Comparison of ENCODE assay signal across 14 cellular contexts in genomic region chr9:78011037-78011436, GRCh38. TPM values are rescaled to one million over a fixed set of nuclear protein-coding genes. Genes with fewer than 3 reads are reported as not detected.
DNase-seq lines count a peak whose midpoint lies in the region; ATAC-seq, FAIRE-seq and TF ChIP-seq lines count a peak whose summit lies in the region.
"Had no signal": no experiment of that assay in that cellular context is flagged by ENCODE, and none has a peak within 500 bp of the region (broad histone marks: within the 10 kb centered on the region; RNA-seq: fewer than 3 reads in every experiment).

No MANE protein-coding gene starts in this region.

- no peaks in the 10 kb centered on the region for H3K9me3 Mint-ChIP-seq in astrocyte (ENCODE audit: unreplicated experiment)
- H3K9me3 Mint-ChIP-seq: CD8-positive, alpha-beta memory T cell; WTC11 had no signal

- ATAC-seq in HG02678 (IDR thresholded peaks at IDR 0.05; ENCODE audit: unreplicated experiment) = no peak
- ATAC-seq in GM18873 (IDR thresholded peaks at IDR 0.05; ENCODE audit: low FRiP score, unreplicated experiment) = no peak
- ATAC-seq: WTC11 had no signal

- no peaks in the 10 kb centered on the region for H3K27me3 ChIP-seq in HL-60 (ENCODE audit: insufficient read depth, poor library complexity, severe bottlenecking)
- H3K27me3 ChIP-seq in astrocyte (ENCODE audit: insufficient read depth, low read length) = no peaks in the 10 kb centered on the region
- H3K27me3 ChIP-seq in mesenchymal stem cell (ENCODE audit: control insufficient read depth in 1 of 2, insufficient read depth in 1 of 2, low read length in 2 of 2) = no peaks in the 10 kb centered on the region

- no peak overlapping the region for H4K8ac ChIP-seq in mesenchymal stem cell (ENCODE audit: low read length)

- H3K9ac ChIP-seq in astrocyte (ENCODE audit: low read length) = no peak overlapping the region
- no peak overlapping the region for H3K9ac ChIP-seq in mesenchymal stem cell (ENCODE audit: low read length)
- H3K9ac ChIP-seq: parathyroid adenoma had no signal

- H2BK12ac ChIP-seq in mesenchymal stem cell (ENCODE audit: low read length in 2 of 2) = no peak overlapping the region

- no peak overlapping the region for H3K14ac ChIP-seq in mesenchymal stem cell (ENCODE audit: low read length in 2 of 2)

- FAIRE-seq in astrocyte (lab: Jason Lieb, UNC) = no peak

- H3K4me3 Mint-ChIP-seq in astrocyte (ENCODE audit: unreplicated experiment) = no peak overlapping the region
- H3K4me3 Mint-ChIP-seq: WTC11 had no signal

- 100% methylated on average over 1 of the region's 1 CpG for WGBS in mesenchymal stem cell

- peaks cover 39% of the 10 kb centered on the region for H3K4me1 Mint-ChIP-seq in astrocyte (ENCODE audit: low read depth, unreplicated experiment)

- H3K4me3 ChIP-seq in HL-60 (replicated peaks; ENCODE audit: insufficient read depth, low read length) (no peak overlapping the region), astrocyte (ENCODE audit: insufficient read depth, low read depth, low read length) (no peak overlapping the region), mesenchymal stem cell (ENCODE audit: insufficient read depth in 1 of 2, low read depth in 1 of 2, low read length in 2 of 2) (no peak overlapping the region)

- no peak overlapping the region for H3K27ac Mint-ChIP-seq in astrocyte (ENCODE audit: unreplicated experiment)
- H3K27ac Mint-ChIP-seq: WTC11 had no signal

- H3K4me1 ChIP-seq in astrocyte (ENCODE audit: insufficient read depth, low read length) (peaks cover 16% of the 10 kb centered on the region), mesenchymal stem cell (ENCODE audit: control insufficient read depth, insufficient read depth, low read depth, low read length) (peaks cover 4% of the 10 kb centered on the region)

- DNase-seq in CD1c-positive myeloid dendritic cell (ENCODE audit: extremely low spot score) (peak; percentile 42), HL-60 (ENCODE audit: low read depth in 1 of 2, low spot score in 1 of 2) (no peak), astrocyte (ENCODE audit: low read depth) (no peak), mesenchymal stem cell (peak; percentile 57), NCI-H187 (lab: John Stamatoyannopoulos, UW) (no peak), NCI-H774 (lab: John Stamatoyannopoulos, UW) (no peak)
- DNase-seq: CD8-positive, alpha-beta memory T cell; MM.1S; NCI-H526; stimulated activated naive CD4-positive, alpha-beta T cell treated with Interleukin-2 at 50 U/mL for 16 hours had no signal

- TF ChIP-seq CTCF in HL-60 (IDR thresholded peaks at IDR 0.05; ENCODE audit: insufficient read depth, low read length) = no peak
- no peak for TF ChIP-seq CTCF in astrocyte (IDR thresholded peaks at IDR 0.05; ENCODE audit: insufficient read depth, low read depth, low read length)

- no peak overlapping the region for H2BK15ac ChIP-seq in mesenchymal stem cell (ENCODE audit: low read depth, poor library complexity, severe bottlenecking)

- no peaks in the 10 kb centered on the region for H3K36me3 ChIP-seq in astrocyte (ENCODE audit: insufficient read depth, low read length)
- H3K36me3 ChIP-seq in mesenchymal stem cell (ENCODE audit: control insufficient read depth in 1 of 2, insufficient read depth in 2 of 2, low read depth in 1 of 2, low read length in 2 of 2) = no peaks in the 10 kb centered on the region

- no peak overlapping the region for H2BK5ac ChIP-seq in mesenchymal stem cell (ENCODE audit: low read depth, low read length, poor library complexity, severe bottlenecking)

- H4K20me1 ChIP-seq in astrocyte (ENCODE audit: insufficient read depth, low read length) = peaks cover 52% of the 10 kb centered on the region

- H3K23ac ChIP-seq in mesenchymal stem cell (ENCODE audit: low read length in 2 of 2) = no peak overlapping the region

- peak overlapping the region; percentile 35 for H3K27ac ChIP-seq in HL-60 (replicated peaks)
- no peak overlapping the region for H3K27ac ChIP-seq in astrocyte (ENCODE audit: low read depth, low read length)
- no peak overlapping the region for H3K27ac ChIP-seq in mesenchymal stem cell (ENCODE audit: low read length, poor library complexity, severe bottlenecking)
- H3K27ac ChIP-seq: parathyroid adenoma had no signal

- H3K27me3 Mint-ChIP-seq in astrocyte (ENCODE audit: low read depth, unreplicated experiment) = no peaks in the 10 kb centered on the region
- H3K27me3 Mint-ChIP-seq: CD8-positive, alpha-beta memory T cell had no signal

- no peaks in the 10 kb centered on the region for H3K36me3 Mint-ChIP-seq in astrocyte (ENCODE audit: low read depth, unreplicated experiment)
- H3K36me3 Mint-ChIP-seq: WTC11 had no signal

- H3K79me2 ChIP-seq in astrocyte (ENCODE audit: insufficient read depth, low read length) = peaks cover 98% of the 10 kb centered on the region

- peak overlapping the region; percentile 8 for H3K4me2 ChIP-seq in astrocyte (ENCODE audit: low read length)
- H3K4me2 ChIP-seq in mesenchymal stem cell (ENCODE audit: low read length, poor library complexity, severe bottlenecking) = no peak overlapping the region

- H2AFZ ChIP-seq in astrocyte (ENCODE audit: low read depth, low read length) (no peak overlapping the region), mesenchymal stem cell (ENCODE audit: low read depth, low read length) (no peak overlapping the region)
- H2AFZ ChIP-seq: parathyroid adenoma had no signal

- H2BK120ac ChIP-seq in mesenchymal stem cell (ENCODE audit: low read depth, low read length) = no peak overlapping the region

- no peak overlapping the region for H3K18ac ChIP-seq in mesenchymal stem cell (ENCODE audit: low read depth in 1 of 2, low read length in 2 of 2)

- H4K91ac ChIP-seq in mesenchymal stem cell (ENCODE audit: low read length) = no peak overlapping the region

- H3K9me3 ChIP-seq in astrocyte (ENCODE audit: insufficient read depth, low read depth, low read length) = no peaks in the 10 kb centered on the region
- H3K9me3 ChIP-seq in mesenchymal stem cell (ENCODE audit: control insufficient read depth, low read length) = no peaks in the 10 kb centered on the region

- no peak overlapping the region for H2AK5ac ChIP-seq in mesenchymal stem cell (ENCODE audit: low read length, severe bottlenecking)

- no peak overlapping the region for H3K4ac ChIP-seq in mesenchymal stem cell (ENCODE audit: low read depth in 1 of 2, low read length in 2 of 2)

- peaks cover 11% of the 10 kb centered on the region for H3K79me1 ChIP-seq in mesenchymal stem cell (replicated peaks; ENCODE audit: low read length, poor library complexity, severe bottlenecking)

RNA-seq across cellular contexts. Expression of gene GNAQ, which starts 20.6 kb away (rescaled TPM):
- 65.7 and 74.9 TPM in 2 replicates for total RNA-seq in astrocyte
- 27.9 TPM for polyA plus RNA-seq in mesenchymal stem cell (2013, experiment 1 of 2)
- polyA plus RNA-seq in mesenchymal stem cell (2013, experiment 2 of 2) = 28.5 TPM

Comparison
In these comparisons a context has a peak if more than half of its experiments do, and no peak if none do; other contexts are left out.
1. DNase-seq: peak in CD1c-positive myeloid dendritic cell (single experiment) and mesenchymal stem cell (single experiment); none in HL-60 (0 of 2), astrocyte (single experiment), NCI-H187 (0 of 2) and NCI-H774 (single experiment).